18 cellular contexts compared by ENCODE assay signal in genomic region chr3:144129536-144130214, GRCh38.
DNase-seq lines count a peak whose midpoint lies in the region; ATAC-seq, FAIRE-seq and TF ChIP-seq lines count a peak whose summit lies in the region.
"Had no signal": no experiment of that assay in that cellular context is flagged by ENCODE, and none has a peak within 500 bp of the region (broad histone marks: within the 10 kb centered on the region; RNA-seq: fewer than 3 reads in every experiment).

No MANE protein-coding gene starts in this region.

- H3K27ac Mint-ChIP-seq in brain: peak overlapping the region in 4 of 5 experiments; percentile 20 to 93 (median 52)
- no peak overlapping the region for H3K27ac Mint-ChIP-seq in stimulated activated effector memory CD8-positive, alpha-beta T cell treated with anti-CD3 and anti-CD28 coated beads, Interleukin-12 subunit alpha, Interleukin-12 subunit beta, amount 100 ng/mL, for 72 hours
- H3K27ac Mint-ChIP-seq: activated T-helper 2 cell treated with anti-CD3 and anti-CD28 coated beads, Interferon-gamma antibody, Interleukin-2, Interleukin-4, amounts not matched to agents 10 μg/mL and 5 μg/mL and 100 μg/mL, durations not matched to agents 14 hours and 24 hours and 36 hours; CD8-positive, alpha-beta T cell had no signal

- H3K9me3 Mint-ChIP-seq in brain: peaks cover 7 to 15% (median 11%) of the 10 kb centered on the region in 5 experiments
- peaks cover 3% of the 10 kb centered on the region for H3K9me3 Mint-ChIP-seq in stimulated activated effector memory CD8-positive, alpha-beta T cell treated with anti-CD3 and anti-CD28 coated beads, Interleukin-12 subunit alpha, Interleukin-12 subunit beta, amount 100 ng/mL, for 72 hours
- H3K9me3 Mint-ChIP-seq: activated T-helper 2 cell treated with anti-CD3 and anti-CD28 coated beads, Interferon-gamma antibody, Interleukin-2, Interleukin-4, amounts not matched to agents 10 μg/mL and 5 μg/mL and 100 μg/mL, durations not matched to agents 14 hours and 24 hours and 36 hours had no signal

- TF ChIP-seq CTCF in brain (conservative IDR thresholded peaks at IDR 0.05): no peak

- H3K27me3 Mint-ChIP-seq in brain: peaks cover 14% of the 10 kb centered on the region

- ATAC-seq in stimulated activated effector memory CD8-positive, alpha-beta T cell treated with anti-CD3 and anti-CD28 coated beads, Interleukin-12 subunit alpha, Interleukin-12 subunit beta, amount 100 ng/mL, for 72 hours: peak; percentile 76
- ATAC-seq in GM21825 (IDR thresholded peaks at IDR 0.05; ENCODE audit: unreplicated experiment) (no peak), GM19397 (IDR thresholded peaks at IDR 0.05; ENCODE audit: unreplicated experiment) (no peak)
- ATAC-seq: CD8-positive, alpha-beta T cell; Panc1; sciatic nerve had no signal

- no peak for TF ChIP-seq POLR2A in H54 (IDR thresholded peaks at IDR 0.05; ENCODE audit: low read depth, low read length)

- H3K4me1 Mint-ChIP-seq in brain: peaks cover 35% of the 10 kb centered on the region
- H3K4me1 Mint-ChIP-seq in stimulated activated effector memory CD8-positive, alpha-beta T cell treated with anti-CD3 and anti-CD28 coated beads, Interleukin-12 subunit alpha, Interleukin-12 subunit beta, amount 100 ng/mL, for 72 hours: peaks cover 10% of the 10 kb centered on the region

- H3K4me3 Mint-ChIP-seq in brain: no peak overlapping the region
- H3K4me3 Mint-ChIP-seq in stimulated activated effector memory CD8-positive, alpha-beta T cell treated with anti-CD3 and anti-CD28 coated beads, Interleukin-12 subunit alpha, Interleukin-12 subunit beta, amount 100 ng/mL, for 72 hours: no peak overlapping the region
- H3K4me3 Mint-ChIP-seq: CD8-positive, alpha-beta T cell; immature natural killer cell had no signal

- no peak for FAIRE-seq in H54 (lab: Jason Lieb, UNC)

- no peaks in the 10 kb centered on the region for H3K36me3 Mint-ChIP-seq in brain
- H3K36me3 Mint-ChIP-seq in stimulated activated effector memory CD8-positive, alpha-beta T cell treated with anti-CD3 and anti-CD28 coated beads, Interleukin-12 subunit alpha, Interleukin-12 subunit beta, amount 100 ng/mL, for 72 hours: no peaks in the 10 kb centered on the region
- H3K36me3 Mint-ChIP-seq: CD8-positive, alpha-beta T cell had no signal

- peak; percentile 3 for DNase-seq in activated naive CD4-positive, alpha-beta T cell treated with Interleukin-2 at 50 U/mL for 16 hours
- no peak for DNase-seq in activated naive CD4-positive, alpha-beta T cell treated with anti-CD3 and anti-CD28 coated beads, Interleukin-2, amount 50 U/mL, for 16 hours
- DNase-seq in NCI-H1694 (lab: John Stamatoyannopoulos, UW): peak; percentile 37
- no peak for DNase-seq in stimulated activated effector memory CD8-positive, alpha-beta T cell treated with anti-CD3 and anti-CD28 coated beads, Interleukin-12 subunit alpha, Interleukin-12 subunit beta, amount 100 ng/mL, for 72 hours (ENCODE audit: low spot score in 2 of 2)
- no peak for DNase-seq in H54 (ENCODE audit: insufficient read length, low spot score)
- DNase-seq: adrenal gland; CD8-positive, alpha-beta T cell; DND-41; effector CD4-positive, alpha-beta T cell; immature natural killer cell; NCI-H2081; NCI-H774 had no signal

Comparison
In these comparisons a context has a peak if more than half of its experiments do, and no peak if none do; other contexts are left out.
1. DNase-seq: peak in activated naive CD4-positive, alpha-beta T cell treated with Interleukin-2 at 50 U/mL for 16 hours (single experiment) and NCI-H1694 (single experiment); none in activated naive CD4-positive, alpha-beta T cell treated with anti-CD3 and anti-CD28 coated beads, Interleukin-2, amount 50 U/mL, for 16 hours (single experiment), stimulated activated effector memory CD8-positive, alpha-beta T cell treated with anti-CD3 and anti-CD28 coated beads, Interleukin-12 subunit alpha, Interleukin-12 subunit beta, amount 100 ng/mL, for 72 hours (0 of 2) and H54 (single experiment).